ENCODE assay signal across 21 cellular contexts in genomic region chr14:92392726-92393125, GRCh38.
DNase-seq lines count a peak whose midpoint lies in the region; TF ChIP-seq lines count a peak whose summit lies in the region.
"Had no signal": no experiment of that assay in that cellular context is flagged by ENCODE, and none has a peak within 500 bp of the region (broad histone marks: within the 10 kb centered on the region; RNA-seq: fewer than 3 reads in every experiment).

No MANE protein-coding gene starts in this region.

- peak overlapping the region; percentile 48 for H3K27ac ChIP-seq in HL-60 (replicated peaks)
- H3K27ac ChIP-seq: RWPE1, SJSA1 had no signal

- DNase-seq in NCI-H82 (lab: John Stamatoyannopoulos, UW) = peak; percentile 6
- no peak for DNase-seq in NCI-H82 treated with DMSO at 0.1 percent for 48 hours (lab: John Stamatoyannopoulos, UW; ENCODE audit: unreplicated experiment)
- peak; percentile 34 to 90 for DNase-seq in HL-60 (ENCODE audit: low read depth in 1 of 2, low spot score in 1 of 2)
- DNase-seq in OCI-M1 (lab: John Stamatoyannopoulos, UW) = peak; percentile 1
- DNase-seq in erythroblast (lab: John Stamatoyannopoulos, UW) = peak; percentile 3 to 8
- DNase-seq in DMS153 treated with DMSO at 0.1 percent for 48 hours (lab: John Stamatoyannopoulos, UW; ENCODE audit: unreplicated experiment) = no peak
- no peak for DNase-seq in NCI-H1436 treated with DMSO at 0.1 percent for 48 hours (lab: John Stamatoyannopoulos, UW)
- DNase-seq in NCI-H1092 (lab: John Stamatoyannopoulos, UW) = no peak
- DNase-seq: AML-193; CD4-positive, alpha-beta T cell; GF-D8; H7; Karpas-422; MM.1S; NCI-H1694 treated with DMSO at 0.1 percent for 48 hours; NCI-H2171; NCI-H446 treated with DMSO at 0.1 percent for 48 hours; NCI-H774; T-cell had no signal

- no peaks in the 10 kb centered on the region for H3K27me3 ChIP-seq in HL-60 (ENCODE audit: insufficient read depth, poor library complexity, severe bottlenecking)
- H3K27me3 ChIP-seq: SJSA1 had no signal

- H3K4me3 ChIP-seq in HL-60 (replicated peaks; ENCODE audit: insufficient read depth, low read length) = no peak overlapping the region
- H3K4me3 ChIP-seq: SJSA1 had no signal

- no peak for TF ChIP-seq POLR2A in erythroblast (IDR thresholded peaks at IDR 0.05; ENCODE audit: low read length)

- TF ChIP-seq CTCF in HL-60 (IDR thresholded peaks at IDR 0.05; ENCODE audit: insufficient read depth, low read length) = no peak

Comparison
In these comparisons a context has a peak if more than half of its experiments do, and no peak if none do; other contexts are left out.
1. DNase-seq: peak in NCI-H82 (single experiment), HL-60 (2 of 2), OCI-M1 (single experiment) and erythroblast (2 of 2); none in NCI-H82 treated with DMSO at 0.1 percent for 48 hours (single experiment), DMS153 treated with DMSO at 0.1 percent for 48 hours (single experiment), NCI-H1436 treated with DMSO at 0.1 percent for 48 hours (single experiment) and NCI-H1092 (single experiment).